ENCODE assay signal across 10 cellular contexts in genomic region chr6:8085053-8085511, GRCh38. TPM values are rescaled to one million over a fixed set of nuclear protein-coding genes. Genes with fewer than 3 reads are reported as not detected.
A peak's percentile ranks its signal among the peaks of the same experiment; 100 is the strongest.
DNase-seq lines count a peak whose midpoint lies in the region; ATAC-seq and TF ChIP-seq lines count a peak whose summit lies in the region.
"Had no signal": no experiment of that assay in that cellular context is flagged by ENCODE, and none has a peak within 500 bp of the region (broad histone marks: within the 10 kb centered on the region; RNA-seq: fewer than 3 reads in every experiment).

No MANE protein-coding gene starts in this region.

- peaks cover 0 to 2% of the 10 kb centered on the region in 2 donors for H3K9me3 ChIP-seq in lung (ENCODE audit: control insufficient read depth in 2 of 2, insufficient read depth in 1 of 2, low read length in 1 of 2)

- in situ Hi-C loops in astrocyte of the spinal cord (cut with HindIII; ENCODE audit: low sequenced_read_pairs): no loop called here

- WGBS in lung, 2 donors: 39 to 76% methylated on average over 2 of the region's 2 CpGs

- no peak overlapping the region for H3K27ac ChIP-seq in lung (ENCODE audit: low read depth in 1 of 2, low read length in 1 of 2)

- no peak for TF ChIP-seq CTCF in AG10803 (conservative IDR thresholded peaks at IDR 0.05; ENCODE audit: low read length)
- no peak for TF ChIP-seq CTCF in astrocyte of the spinal cord (IDR thresholded peaks at IDR 0.05; ENCODE audit: low read depth, low read length)
- no peak for TF ChIP-seq CTCF in lung (IDR thresholded peaks at IDR 0.05; ENCODE audit: control extremely low read depth, extremely low read depth)

- DNase-seq in AG10803 (ENCODE audit: low read depth): peak; percentile 90
- DNase-seq in LoVo (ENCODE audit: low spot score): peak; percentile 71
- peak; percentile 93 for DNase-seq in astrocyte of the spinal cord (ENCODE audit: low read depth, low spot score)
- DNase-seq in lung (ENCODE audit: low spot score): peak; percentile 52
- no peak for DNase-seq in GDM1 (lab: John Stamatoyannopoulos, UW)
- no peak for DNase-seq in stimulated activated CD4-positive, alpha-beta T cell treated with anti-CD3 and anti-CD28 coated beads, Interleukin-15, amount 100 ng/mL, for 24 hours
- DNase-seq: activated CD4-positive, CD25-positive, alpha-beta regulatory T cell; DMS79 had no signal

- peaks cover 0 to 18% of the 10 kb centered on the region in 2 donors for H3K4me1 ChIP-seq in lung (ENCODE audit: control insufficient read depth in 2 of 2, insufficient read depth in 2 of 2, low read length in 2 of 2)

- H3K36me3 ChIP-seq in lung (ENCODE audit: control insufficient read depth in 2 of 2, insufficient read depth in 2 of 2, low read length in 2 of 2): peaks cover 10 to 20% of the 10 kb centered on the region in 2 donors

- ATAC-seq in lung (ENCODE audit: insufficient read depth, low FRiP score) (peak; percentile 68), GM21619 (IDR thresholded peaks at IDR 0.05; ENCODE audit: unreplicated experiment) (no peak), HG03520 (IDR thresholded peaks at IDR 0.05; ENCODE audit: unreplicated experiment) (no peak)

- no peak overlapping the region for H3K4me3 ChIP-seq in AG10803 (ENCODE audit: low read length)
- no peak overlapping the region for H3K4me3 ChIP-seq in astrocyte of the spinal cord (ENCODE audit: low read depth, low read length)
- no peak overlapping the region for H3K4me3 ChIP-seq in lung

- no peaks in the 10 kb centered on the region for H3K27me3 ChIP-seq in lung (ENCODE audit: control insufficient read depth, insufficient read depth)

RNA-seq across cellular contexts. Expression of gene EEF1E1, which starts 17.3 kb away (rescaled TPM):
- 10 to 100 TPM; 15.2 to 18.9 TPM for total RNA-seq in lung
- 10 to 100 TPM; 37.1 to 39.2 TPM for polyA plus RNA-seq in lung

RNA-seq across cellular contexts. Expression of gene BLOC1S5, which starts 20.9 kb away (rescaled TPM):
- total RNA-seq in lung: 10 to 100 TPM in 1 of 2 donors, 1 to 10 TPM in 1; 8.6 to 20.5 TPM
- polyA plus RNA-seq in lung: 1 to 10 TPM; 3.5 to 4.6 TPM

Comparison
In these comparisons a context has a peak if more than half of its experiments do, and no peak if none do; other contexts are left out.
1. DNase-seq: peak in AG10803 (single experiment), LoVo (single experiment), astrocyte of the spinal cord (single experiment) and lung (single experiment); none in GDM1 (single experiment) and stimulated activated CD4-positive, alpha-beta T cell treated with anti-CD3 and anti-CD28 coated beads, Interleukin-15, amount 100 ng/mL, for 24 hours (single experiment).